Comparison of ENCODE assay signal across 9 cellular contexts in genomic region chr3:171874251-171874679, GRCh38.
DNase-seq lines count a peak whose midpoint lies in the region; ATAC-seq and TF ChIP-seq lines count a peak whose summit lies in the region.
"Had no signal": no experiment of that assay in that cellular context is flagged by ENCODE, and none has a peak within 500 bp of the region (broad histone marks: within the 10 kb centered on the region; RNA-seq: fewer than 3 reads in every experiment).

No MANE protein-coding gene starts in this region.

- H3K36me3 ChIP-seq in RWPE2 (ENCODE audit: low read depth) (no peaks in the 10 kb centered on the region), parathyroid adenoma (ENCODE audit: control insufficient read depth, insufficient read depth, low read length) (no peaks in the 10 kb centered on the region)

- H3K4me1 ChIP-seq in RWPE2 (ENCODE audit: insufficient read depth, poor library complexity, severe bottlenecking) (peaks cover 39% of the 10 kb centered on the region), parathyroid adenoma (no peaks in the 10 kb centered on the region)

- no peak overlapping the region for H3K9ac ChIP-seq in parathyroid adenoma

- H3K27ac ChIP-seq in RWPE2 (ENCODE audit: poor library complexity, severe bottlenecking), result peak overlapping the region; percentile 95
- H3K27ac ChIP-seq in parathyroid adenoma, result peak overlapping the region; percentile 17

- peak; percentile 99 for DNase-seq in EH (ENCODE audit: low read depth)
- DNase-seq in RWPE2 (ENCODE audit: low spot score), result no peak
- DNase-seq in foreskin fibroblast, result peak; percentile 91 to 93
- no peak for DNase-seq in DMS79 treated with DMSO at 0.1 percent for 48 hours (lab: John Stamatoyannopoulos, UW)
- DNase-seq in NOMO-1 (lab: John Stamatoyannopoulos, UW; ENCODE audit: unreplicated experiment in 2 of 2), result no peak
- DNase-seq: activated CD8-positive, alpha-beta T cell treated with anti-CD3 and anti-CD28 coated beads, Interleukin-2, amount 10 ng/mL, durations not matched to agents 7 days and 5 days had no signal

- no peaks in the 10 kb centered on the region for H3K79me2 ChIP-seq in parathyroid adenoma

- H3K4me2 ChIP-seq in parathyroid adenoma (ENCODE audit: low read length), result no peak overlapping the region

- no peak overlapping the region for H2AFZ ChIP-seq in parathyroid adenoma

- H3K9me3 ChIP-seq in RWPE2 (ENCODE audit: severe bottlenecking) (no peaks in the 10 kb centered on the region), parathyroid adenoma (ENCODE audit: control insufficient read depth, low read length) (no peaks in the 10 kb centered on the region)

- H3K27me3 ChIP-seq in RWPE2 (ENCODE audit: insufficient read depth, poor library complexity, severe bottlenecking) (no peaks in the 10 kb centered on the region), parathyroid adenoma (ENCODE audit: control insufficient read depth, insufficient read depth, low read length) (no peaks in the 10 kb centered on the region)

- ATAC-seq in RWPE2 (ENCODE audit: low read depth) (peak; percentile 72), GM18909 (IDR thresholded peaks at IDR 0.05; ENCODE audit: poor library complexity, unreplicated experiment) (no peak), GM19351 (IDR thresholded peaks at IDR 0.05; ENCODE audit: unreplicated experiment) (no peak)
- ATAC-seq: activated CD8-positive, alpha-beta T cell treated with anti-CD3 and anti-CD28 coated beads, Interleukin-2, amount 10 ng/mL, durations not matched to agents 7 days and 5 days had no signal

- H3K4me3 ChIP-seq in RWPE2 (ENCODE audit: severe bottlenecking) (no peak overlapping the region), foreskin fibroblast (ENCODE audit: low read depth in 1 of 2, low read length in 2 of 2) (no peak overlapping the region), parathyroid adenoma (ENCODE audit: low read depth, low read length) (no peak overlapping the region)

- TF ChIP-seq CTCF in RWPE2 (IDR thresholded peaks at IDR 0.05; ENCODE audit: poor library complexity, severe bottlenecking), result no peak
- no peak for TF ChIP-seq CTCF in foreskin fibroblast (IDR thresholded peaks at IDR 0.05; ENCODE audit: low read depth, low read length)
- no peak for TF ChIP-seq CTCF in parathyroid adenoma (IDR thresholded peaks at IDR 0.05)

Comparison
In these comparisons a context has a peak if more than half of its experiments do, and no peak if none do; other contexts are left out.
1. DNase-seq: peak in EH (single experiment) and foreskin fibroblast (2 of 2); none in RWPE2 (single experiment), DMS79 treated with DMSO at 0.1 percent for 48 hours (single experiment) and NOMO-1 (0 of 2).